ENCODE assay signal across 11 cellular contexts in the genomic region with DNA sequence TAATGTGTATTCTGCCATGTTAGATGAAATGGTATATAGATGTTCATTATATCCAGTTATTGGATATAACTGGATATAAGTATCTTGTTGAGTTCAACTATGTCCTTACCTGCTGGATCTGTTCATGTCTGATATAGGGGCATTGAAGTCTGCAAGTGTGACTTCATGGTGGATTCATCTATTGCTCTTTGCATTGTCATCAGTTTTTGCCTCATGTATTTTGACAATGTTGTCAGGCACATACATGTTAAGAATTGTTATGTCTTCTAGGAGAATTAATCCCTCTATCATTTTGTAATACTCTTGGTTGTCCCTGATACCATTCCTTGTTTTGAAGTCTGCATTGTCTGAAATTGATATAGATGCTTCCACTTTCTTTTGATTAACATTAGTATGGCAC.
"Had no signal": no experiment of that assay in that cellular context is flagged by ENCODE, and none has a peak within 500 bp of the region (broad histone marks: within the 10 kb centered on the region; RNA-seq: fewer than 3 reads in every experiment).

No MANE protein-coding gene starts in this region.

- H3K9ac ChIP-seq: GM23248 had no signal

- FAIRE-seq: H1, H54 had no signal

- H3K9me3 ChIP-seq: HAP-1 had no signal

- H2AFZ ChIP-seq: GM23248, GM23338 had no signal

- H3K4me2 ChIP-seq: GM23338 had no signal

- H3K4me1 ChIP-seq: HAP-1 had no signal

- H3K27ac ChIP-seq: GM23248 had no signal

- H3K4me3 ChIP-seq: GM23248, GM23338, HAP-1 had no signal

- DNase-seq: GM23248, GOT3, H7, H9, HCEC 1CT, HFFc6 had no signal

- ATAC-seq: GM23338, HCT116 had no signal
